8 cellular contexts compared by ENCODE assay signal in the genomic region with DNA sequence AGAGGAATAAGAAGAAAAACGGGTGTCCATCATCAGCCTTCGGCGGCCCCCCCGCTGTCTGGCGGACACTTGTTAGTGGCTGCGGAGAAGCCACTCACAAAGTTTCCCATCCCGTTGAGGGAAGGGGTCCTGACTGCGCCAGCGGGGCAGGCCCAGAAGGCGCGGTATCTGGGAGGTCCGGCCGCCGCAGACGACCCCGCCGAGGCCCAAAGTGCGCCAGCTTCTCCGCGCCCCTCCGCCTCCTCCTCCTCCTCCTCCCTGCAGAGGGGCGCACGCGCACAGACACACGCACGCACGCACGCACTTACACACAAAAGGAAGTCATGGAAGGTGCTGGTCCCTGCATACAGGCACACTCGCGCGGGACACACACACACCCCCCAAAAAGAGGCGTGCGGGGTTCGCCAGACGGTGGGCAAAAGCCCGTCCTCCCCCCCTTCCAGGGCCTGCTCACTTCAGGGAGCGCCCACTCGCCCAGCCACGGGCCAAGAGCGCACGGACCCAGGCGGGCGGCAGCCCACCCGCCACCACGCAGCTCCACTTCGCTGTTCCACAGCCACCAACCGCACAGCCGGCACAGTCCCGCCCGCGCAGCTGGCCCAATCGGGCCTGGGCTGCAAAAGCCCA. TPM values are rescaled to one million over a fixed set of nuclear protein-coding genes. Genes with fewer than 3 reads are reported as not detected.
DNase-seq lines count a peak whose midpoint lies in the region; ATAC-seq and TF ChIP-seq lines count a peak whose summit lies in the region.

No MANE protein-coding gene starts in this region.

- H3K27me3 ChIP-seq in RWPE2 (ENCODE audit: insufficient read depth, poor library complexity, severe bottlenecking) = no peaks in the 10 kb centered on the region

- peaks cover 14% of the 10 kb centered on the region for H3K36me3 Mint-ChIP-seq in activated naive CD8-positive, alpha-beta T cell treated with anti-CD3 and anti-CD28 coated beads, Interleukin-2, amount 10 ng/mL, durations not matched to agents 7 days and 5 days

- H3K9me3 Mint-ChIP-seq in activated naive CD8-positive, alpha-beta T cell treated with anti-CD3 and anti-CD28 coated beads, Interleukin-2, amount 10 ng/mL, durations not matched to agents 7 days and 5 days = no peaks in the 10 kb centered on the region

- TF ChIP-seq CTCF in RWPE2 (IDR thresholded peaks at IDR 0.05; ENCODE audit: poor library complexity, severe bottlenecking) = no peak

- H3K27ac ChIP-seq in RWPE2 (ENCODE audit: poor library complexity, severe bottlenecking) = peak overlapping the region; percentile 15

- ATAC-seq in HG02623 (IDR thresholded peaks at IDR 0.05; ENCODE audit: unreplicated experiment) (peak; percentile 54), RWPE2 (ENCODE audit: low read depth) (peak; percentile 85)
- peak; percentile 96 for ATAC-seq in activated naive CD8-positive, alpha-beta T cell treated with anti-CD3 and anti-CD28 coated beads, Interleukin-2, amount 10 ng/mL, durations not matched to agents 7 days and 5 days (ENCODE audit: low read depth)

- POLR2A ChIA-PET in activated naive CD8-positive, alpha-beta T cell treated with anti-CD3 and anti-CD28 coated beads, Interleukin-2, amount 10 ng/mL, durations not matched to agents 7 days and 5 days (lab: Charles Lee) = interaction anchor here (2.7 kb wide), 1 partner anchor 19 kb away, joined by 13 read pairs; a partner anchor contains a TSS

- H3K27me3 Mint-ChIP-seq in activated naive CD8-positive, alpha-beta T cell treated with anti-CD3 and anti-CD28 coated beads, Interleukin-2, amount 10 ng/mL, durations not matched to agents 7 days and 5 days = no peaks in the 10 kb centered on the region

- peak overlapping the region; percentile 61 for H3K27ac Mint-ChIP-seq in activated naive CD8-positive, alpha-beta T cell treated with anti-CD3 and anti-CD28 coated beads, Interleukin-2, amount 10 ng/mL, durations not matched to agents 7 days and 5 days

- peak; percentile 86 for DNase-seq in GM03348 (ENCODE audit: low spot score)
- DNase-seq in RWPE2 (ENCODE audit: low spot score) = no peak
- DNase-seq in activated naive CD8-positive, alpha-beta T cell treated with anti-CD3 and anti-CD28 coated beads, Interleukin-2, amount 10 ng/mL, durations not matched to agents 7 days and 5 days = peak; percentile 69
- DNase-seq in hepatic stellate cell (ENCODE audit: low spot score) = peak; percentile 58
- no peak for DNase-seq in skeletal muscle cell (ENCODE audit: low read depth)
- no peak for DNase-seq in SW 1271 (lab: John Stamatoyannopoulos, UW)
- no peak for DNase-seq in kidney glomerular epithelial cell (lab: John Stamatoyannopoulos, UW)

- H3K4me3 ChIP-seq in RWPE2 (ENCODE audit: severe bottlenecking) (peak overlapping the region; percentile 36), skeletal muscle cell (ENCODE audit: low read depth, low read length) (peak overlapping the region; percentile 60)

- peaks cover 45% of the 10 kb centered on the region for H3K4me1 Mint-ChIP-seq in activated naive CD8-positive, alpha-beta T cell treated with anti-CD3 and anti-CD28 coated beads, Interleukin-2, amount 10 ng/mL, durations not matched to agents 7 days and 5 days

- H3K36me3 ChIP-seq in RWPE2 (ENCODE audit: low read depth) = 0 out of 2 replicates have a peak, but pooled peaks cover 4% of the 10 kb centered on the region

- H3K4me3 Mint-ChIP-seq in activated naive CD8-positive, alpha-beta T cell treated with anti-CD3 and anti-CD28 coated beads, Interleukin-2, amount 10 ng/mL, durations not matched to agents 7 days and 5 days = peak overlapping the region; percentile 90

- H3K9me3 ChIP-seq in RWPE2 (ENCODE audit: severe bottlenecking) = no peaks in the 10 kb centered on the region

- peaks cover 22% of the 10 kb centered on the region for H3K4me1 ChIP-seq in RWPE2 (ENCODE audit: insufficient read depth, poor library complexity, severe bottlenecking)

RNA-seq across cellular contexts. Expression of a gene that starts 18.0 kb away (rescaled TPM):
- 10 to 100 TPM; 50.3 to 55.4 TPM for total RNA-seq in activated naive CD8-positive, alpha-beta T cell treated with anti-CD3 and anti-CD28 coated beads, Interleukin-2, amount 10 ng/mL, durations not matched to agents 7 days and 5 days

Comparison
In these comparisons a context has a peak if more than half of its experiments do, and no peak if none do; other contexts are left out.
1. DNase-seq: peak in GM03348 (single experiment), activated naive CD8-positive, alpha-beta T cell treated with anti-CD3 and anti-CD28 coated beads, Interleukin-2, amount 10 ng/mL, durations not matched to agents 7 days and 5 days (single experiment) and hepatic stellate cell (single experiment); none in RWPE2 (single experiment), skeletal muscle cell (single experiment), SW 1271 (0 of 2) and kidney glomerular epithelial cell (single experiment).
2. Peak in every context shown above with its lines, with median percentiles within 50 percentile points of each other: ATAC-seq.